In the genomic region with DNA sequence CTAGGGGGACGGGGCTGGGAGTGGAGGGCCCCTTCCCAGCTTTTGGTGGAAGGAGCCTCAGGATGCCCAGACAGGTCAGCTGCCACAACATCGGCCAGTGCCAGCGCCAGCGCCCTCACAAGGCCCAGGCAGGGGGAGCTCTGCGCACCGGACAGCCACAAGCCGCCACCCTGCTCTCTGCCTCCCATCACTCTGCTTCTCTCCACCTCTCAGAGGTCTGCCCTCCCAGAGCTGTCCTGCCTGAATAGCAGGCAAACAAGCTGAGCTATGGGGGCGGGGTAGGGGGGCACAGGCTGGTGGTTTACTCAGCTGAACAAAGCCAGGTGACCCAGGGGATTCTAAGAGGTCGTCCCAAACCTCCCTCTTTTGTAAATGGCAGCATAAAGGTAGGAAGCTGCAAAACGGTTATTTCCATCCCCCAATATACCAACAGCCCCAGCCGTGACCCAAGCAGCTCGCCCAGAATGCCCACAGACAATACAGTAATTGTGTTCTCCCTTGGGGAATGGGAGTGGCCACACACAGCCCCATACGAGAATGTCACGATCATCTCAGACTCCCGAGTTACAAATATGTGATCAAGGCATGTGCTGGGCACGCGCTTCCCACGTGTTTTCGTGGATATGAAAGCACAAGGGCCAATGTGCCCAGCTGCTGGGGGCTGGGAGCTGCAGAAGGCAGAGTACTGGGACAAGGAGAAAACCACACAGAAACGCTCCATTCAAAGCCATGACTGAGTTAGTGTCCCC, we compare ENCODE assay signal across 10 cellular contexts. TPM values are rescaled to one million over a fixed set of nuclear protein-coding genes. Genes with fewer than 3 reads are reported as not detected.
DNase-seq lines count a peak whose midpoint lies in the region; ATAC-seq and TF ChIP-seq lines count a peak whose summit lies in the region.
"Had no signal": no experiment of that assay in that cellular context is flagged by ENCODE, and none has a peak within 500 bp of the region (broad histone marks: within the 10 kb centered on the region; RNA-seq: fewer than 3 reads in every experiment).

No MANE protein-coding gene starts in this region.

- peak overlapping the region; percentile 33 for H3K4me3 Mint-ChIP-seq in activated CD8-positive, alpha-beta memory T cell treated with anti-CD3 and anti-CD28 coated beads, Interleukin-2, amount 10 ng/mL, durations not matched to agents 7 days and 5 days
- H3K4me3 Mint-ChIP-seq in MCF 10A (ENCODE audit: unreplicated experiment): no peak overlapping the region

- POLR2A ChIA-PET in MCF 10A (lab: Yijun Ruan, JAX): interaction anchor here (2.5 kb wide), 1 partner anchor 9 kb away, joined by 8 read pairs; no protein-coding TSS in a partner anchor

- no peak overlapping the region for H3K4me3 ChIP-seq in thyroid gland (replicated peaks in 1 of 3)

- H3K9me3 ChIP-seq in thyroid gland: no peaks in the 10 kb centered on the region

- H3K27me3 Mint-ChIP-seq in activated CD8-positive, alpha-beta memory T cell treated with anti-CD3 and anti-CD28 coated beads, Interleukin-2, amount 10 ng/mL, durations not matched to agents 7 days and 5 days: no peaks in the 10 kb centered on the region
- H3K27me3 Mint-ChIP-seq in MCF 10A (ENCODE audit: insufficient read depth, unreplicated experiment): no peaks in the 10 kb centered on the region

- peak overlapping the region; percentile 88 for H3K27ac Mint-ChIP-seq in activated CD8-positive, alpha-beta memory T cell treated with anti-CD3 and anti-CD28 coated beads, Interleukin-2, amount 10 ng/mL, durations not matched to agents 7 days and 5 days
- H3K27ac Mint-ChIP-seq in MCF 10A (ENCODE audit: low read depth, unreplicated experiment): peak overlapping the region; percentile 64

- no peaks in the 10 kb centered on the region for H3K27me3 ChIP-seq in thyroid gland

- no peaks in the 10 kb centered on the region for H3K9me3 Mint-ChIP-seq in activated CD8-positive, alpha-beta memory T cell treated with anti-CD3 and anti-CD28 coated beads, Interleukin-2, amount 10 ng/mL, durations not matched to agents 7 days and 5 days (ENCODE audit: low read depth)
- no peaks in the 10 kb centered on the region for H3K9me3 Mint-ChIP-seq in MCF 10A (ENCODE audit: unreplicated experiment)

- WGBS in thyroid gland, 2 donors: 54 to 70% methylated on average over 13 to 18 of the region's 20 CpGs

- TF ChIP-seq CTCF in MCF 10A (IDR thresholded peaks at IDR 0.05; ENCODE audit: unreplicated experiment): no peak
- TF ChIP-seq CTCF in thyroid gland (IDR thresholded peaks at IDR 0.05): no peak

- H3K4me1 ChIP-seq in thyroid gland: peaks cover 89 to 100% of the 10 kb centered on the region in 2 donors

- no peaks in the 10 kb centered on the region for H3K36me3 ChIP-seq in thyroid gland

- H3K36me3 Mint-ChIP-seq in activated CD8-positive, alpha-beta memory T cell treated with anti-CD3 and anti-CD28 coated beads, Interleukin-2, amount 10 ng/mL, durations not matched to agents 7 days and 5 days: peaks cover 20% of the 10 kb centered on the region
- peaks cover 22% of the 10 kb centered on the region for H3K36me3 Mint-ChIP-seq in MCF 10A (ENCODE audit: insufficient read depth, unreplicated experiment)

- TF ChIP-seq POLR2A in thyroid gland (IDR thresholded peaks at IDR 0.05): no peak

- H3K27ac ChIP-seq in thyroid gland: peak overlapping the region; percentile 77 to 94 (median 80)

- peaks cover 87% of the 10 kb centered on the region for H3K4me1 Mint-ChIP-seq in activated CD8-positive, alpha-beta memory T cell treated with anti-CD3 and anti-CD28 coated beads, Interleukin-2, amount 10 ng/mL, durations not matched to agents 7 days and 5 days
- H3K4me1 Mint-ChIP-seq in MCF 10A (ENCODE audit: insufficient read depth, unreplicated experiment): peaks cover 11% of the 10 kb centered on the region

- DNase-seq in activated CD8-positive, alpha-beta memory T cell treated with anti-CD3 and anti-CD28 coated beads, Interleukin-2, amount 10 ng/mL, durations not matched to agents 7 days and 5 days: no peak
- DNase-seq in activated CD8-positive, alpha-beta memory T cell treated with anti-CD3 and anti-CD28 coated beads, Interleukin-2, amount 50 U/mL, for 4 hours: no peak
- no peak for DNase-seq in MCF 10A (ENCODE audit: unreplicated experiment)
- DNase-seq in mucosa of gallbladder (ENCODE audit: low spot score): peak; percentile 62
- peak; percentile 49 to 64 for DNase-seq in thyroid gland
- DNase-seq in glomerular visceral epithelial cell (ENCODE audit: extremely low spot score): no peak
- DNase-seq in Kasumi-1 (lab: John Stamatoyannopoulos, UW): no peak
- DNase-seq: activated CD8-positive, alpha-beta memory T cell treated with anti-CD3 and anti-CD28 coated beads for 24 hours; glutamatergic neuron had no signal

- no TSS peak for BruUV-seq in MCF 10A (replicated peaks; lab: Mats Ljungman, UMichigan)

- CTCF ChIA-PET in activated CD8-positive, alpha-beta memory T cell treated with anti-CD3 and anti-CD28 coated beads, Interleukin-2, amount 10 ng/mL, durations not matched to agents 7 days and 5 days (lab: Charles Lee): interaction anchor here (0.8 to 3.1 kb wide), 7 partner anchors 9 to 77 kb away, joined by 3 to 22 read pairs (median 3); no protein-coding TSS in a partner anchor
- CTCF ChIA-PET in MCF 10A (lab: Yijun Ruan, JAX): interaction anchor here (0.5 to 1.3 kb wide), 4 partner anchors 10 to 284 kb away, joined by 3 to 4 read pairs (median 3); no protein-coding TSS in a partner anchor

- ATAC-seq in activated CD8-positive, alpha-beta memory T cell treated with anti-CD3 and anti-CD28 coated beads, Interleukin-2, amount 10 ng/mL, durations not matched to agents 7 days and 5 days: no peak
- no peak for ATAC-seq in GM21447 (IDR thresholded peaks at IDR 0.05; ENCODE audit: unreplicated experiment)

- intact Hi-C loops in MCF 10A (cut with micrococcal nuclease) (no loop called here), thyroid gland (cut with DNase I) (no loop called here)

RNA-seq across cellular contexts. Expression of gene FAM53B, which starts 19.7 kb away (rescaled TPM):
- total RNA-seq in activated CD8-positive, alpha-beta memory T cell treated with anti-CD3 and anti-CD28 coated beads, Interleukin-2, amount 10 ng/mL, durations not matched to agents 7 days and 5 days: 10 to 100 TPM; 33.5 to 45.5 TPM
- total RNA-seq in MCF 10A (2022) (12.9 and 14.9 TPM in 2 replicates), mucosa of gallbladder (27.1 TPM), thyroid gland (10 to 100 TPM; 37.6 to 96.3 (median 80.4) TPM)

Comparison
In these comparisons a context has a peak if more than half of its experiments do, and no peak if none do; other contexts are left out.
1. DNase-seq: peak in mucosa of gallbladder (single experiment) and thyroid gland (2 of 2); none in activated CD8-positive, alpha-beta memory T cell treated with anti-CD3 and anti-CD28 coated beads, Interleukin-2, amount 10 ng/mL, durations not matched to agents 7 days and 5 days (single experiment), activated CD8-positive, alpha-beta memory T cell treated with anti-CD3 and anti-CD28 coated beads, Interleukin-2, amount 50 U/mL, for 4 hours (single experiment), MCF 10A (single experiment), glomerular visceral epithelial cell (single experiment) and Kasumi-1 (0 of 2).